ENCODE assay signal across 1 cellular context in the genomic region with DNA sequence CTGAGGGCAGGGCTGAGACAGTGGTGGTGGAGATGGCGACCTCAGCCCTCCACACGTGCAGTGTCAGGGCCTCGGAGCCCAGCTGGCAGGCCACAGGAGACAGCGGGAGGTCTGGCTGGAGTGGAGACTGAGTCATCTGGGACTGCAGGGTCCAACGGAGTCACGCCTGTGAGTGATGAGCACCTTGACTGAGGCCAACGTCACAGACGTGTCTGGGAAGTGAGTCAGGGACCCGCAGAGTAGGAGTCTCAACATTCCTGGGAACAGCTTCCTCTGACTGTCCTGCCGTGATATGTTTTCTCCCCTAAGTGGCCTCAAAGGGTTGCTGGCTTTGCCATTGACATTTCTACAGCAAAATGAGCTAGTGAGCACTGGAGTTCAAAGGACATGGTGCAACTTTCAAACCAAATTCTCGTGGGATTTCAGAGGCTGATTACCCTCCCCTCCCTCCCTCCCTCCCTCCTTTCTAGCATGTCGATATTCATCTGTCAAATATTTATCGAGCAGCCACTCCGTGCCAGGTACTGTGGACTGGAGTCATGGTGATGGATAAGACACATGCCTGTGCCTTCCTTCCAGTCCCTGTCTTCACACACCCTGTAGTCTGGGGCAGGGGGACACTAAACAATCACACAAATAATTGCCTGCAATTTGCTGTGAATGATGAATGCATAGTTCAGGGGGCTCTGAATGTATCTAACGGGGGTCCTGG.
A peak's percentile ranks its signal among the peaks of the same experiment; 100 is the strongest.
TF ChIP-seq lines count a peak whose summit lies in the region.

No MANE protein-coding gene starts in this region.

TF ChIP-seq in HepG2, 621 proteins besides CTCF, POLR2A, EP300 and RAD21 (continues in another document):
- TF ChIP-seq SOX6 (IDR thresholded peaks at IDR 0.05) (no peak), SOX6 (CRISPR knock-in tag; IDR thresholded peaks at IDR 0.05) (0 out of 2 replicates have a peak, but pooled peaks have one; percentile 16), EED (CRISPR knock-in tag; IDR thresholded peaks at IDR 0.05) (0 out of 2 replicates have a peak, but pooled peaks have one; percentile 36), PHF21A (CRISPR knock-in tag; IDR thresholded peaks at IDR 0.05) (no peak), ZMYM4 (CRISPR knock-in tag; IDR thresholded peaks at IDR 0.05) (peak; percentile 67), CREB1 (IDR thresholded peaks at IDR 0.05) (peak; percentile 78), CREB1 (CRISPR knock-in tag; IDR thresholded peaks at IDR 0.05) (peak; percentile 55), RNF2 (conservative IDR thresholded peaks at IDR 0.05; ENCODE audit: low read depth) (0 out of 2 replicates have a peak, but pooled peaks have one; percentile 19), BHLHE40 (IDR thresholded peaks at IDR 0.05; ENCODE audit: low read length) (peak; percentile 85), ZNF780A (CRISPR knock-in tag; IDR thresholded peaks at IDR 0.05) (no peak), CHD2 (IDR thresholded peaks at IDR 0.05; ENCODE audit: low read depth, low read length) (peak; percentile 77; the same call in 1 of the 2 replicates), PITX1 (CRISPR knock-in tag; IDR thresholded peaks at IDR 0.05) (0 out of 2 replicates have a peak, but pooled peaks have one; percentile 29), NR2F6 (IDR thresholded peaks at IDR 0.05) (no peak), NR2F6 (CRISPR knock-in tag; IDR thresholded peaks at IDR 0.05) (peak; percentile 8; the same call in 1 of the 2 replicates), DNMT3B (CRISPR knock-in tag; conservative IDR thresholded peaks at IDR 0.05) (no peak), TFAP4 (IDR thresholded peaks at IDR 0.05; ENCODE audit: borderline replicate concordance, low read depth) (0 out of 2 replicates have a peak, but pooled peaks have one; percentile 29), ZNF687 (CRISPR knock-in tag; IDR thresholded peaks at IDR 0.05) (peak; percentile 70), ZNF652 (CRISPR knock-in tag; IDR thresholded peaks at IDR 0.05; ENCODE audit: borderline replicate concordance, low read depth) (no peak), ZNF501 (CRISPR knock-in tag; IDR thresholded peaks at IDR 0.05) (peak; percentile 43; the same call in 1 of the 2 replicates), POGZ (CRISPR knock-in tag; IDR thresholded peaks at IDR 0.05) (peak; percentile 34; the same call in 1 of the 2 replicates), RARA (CRISPR knock-in tag; IDR thresholded peaks at IDR 0.05) (peak; percentile 46; the same call in 1 of the 2 replicates), ZNF431 (CRISPR knock-in tag; IDR thresholded peaks at IDR 0.05; ENCODE audit: borderline replicate concordance, low read depth) (0 out of 2 replicates have a peak, but pooled peaks have one; percentile 45), MEF2D (CRISPR knock-in tag; IDR thresholded peaks at IDR 0.05) (no peak), TAF1 (CRISPR knock-in tag; IDR thresholded peaks at IDR 0.05) (0 out of 2 replicates have a peak, but pooled peaks have one; percentile 25), ARID5B (CRISPR knock-in tag; IDR thresholded peaks at IDR 0.05) (peak; percentile 61; the same call in 1 of the 2 replicates), E2F2 (CRISPR knock-in tag; IDR thresholded peaks at IDR 0.05; ENCODE audit: borderline replicate concordance) (no peak), BCL6 (CRISPR knock-in tag; IDR thresholded peaks at IDR 0.05) (0 out of 2 replicates have a peak, but pooled peaks have one; percentile 23), YY1 (IDR thresholded peaks at IDR 0.05; ENCODE audit: insufficient read depth, insufficient replicate concordance, low read depth, low read length) (no peak), ZSCAN29 (CRISPR knock-in tag; conservative IDR thresholded peaks at IDR 0.05) (no peak), RFXANK (CRISPR knock-in tag; IDR thresholded peaks at IDR 0.05) (no peak), KLF12 (CRISPR knock-in tag; IDR thresholded peaks at IDR 0.05; ENCODE audit: borderline replicate concordance) (no peak), FOXA3 (CRISPR knock-in tag; IDR thresholded peaks at IDR 0.05) (peak; percentile 32)
- TF ChIP-seq, protein P1, sequence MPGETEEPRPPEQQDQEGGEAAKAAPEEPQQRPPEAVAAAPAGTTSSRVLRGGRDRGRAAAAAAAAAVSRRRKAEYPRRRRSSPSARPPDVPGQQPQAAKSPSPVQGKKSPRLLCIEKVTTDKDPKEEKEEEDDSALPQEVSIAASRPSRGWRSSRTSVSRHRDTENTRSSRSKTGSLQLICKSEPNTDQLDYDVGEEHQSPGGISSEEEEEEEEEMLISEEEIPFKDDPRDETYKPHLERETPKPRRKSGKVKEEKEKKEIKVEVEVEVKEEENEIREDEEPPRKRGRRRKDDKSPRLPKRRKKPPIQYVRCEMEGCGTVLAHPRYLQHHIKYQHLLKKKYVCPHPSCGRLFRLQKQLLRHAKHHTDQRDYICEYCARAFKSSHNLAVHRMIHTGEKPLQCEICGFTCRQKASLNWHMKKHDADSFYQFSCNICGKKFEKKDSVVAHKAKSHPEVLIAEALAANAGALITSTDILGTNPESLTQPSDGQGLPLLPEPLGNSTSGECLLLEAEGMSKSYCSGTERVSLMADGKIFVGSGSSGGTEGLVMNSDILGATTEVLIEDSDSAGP (CRISPR knock-in tag; IDR thresholded peaks at IDR 0.05; ENCODE audit: borderline replicate concordance), result 0 out of 2 replicates have a peak, but pooled peaks have one; percentile 20
- TF ChIP-seq, protein P2, sequence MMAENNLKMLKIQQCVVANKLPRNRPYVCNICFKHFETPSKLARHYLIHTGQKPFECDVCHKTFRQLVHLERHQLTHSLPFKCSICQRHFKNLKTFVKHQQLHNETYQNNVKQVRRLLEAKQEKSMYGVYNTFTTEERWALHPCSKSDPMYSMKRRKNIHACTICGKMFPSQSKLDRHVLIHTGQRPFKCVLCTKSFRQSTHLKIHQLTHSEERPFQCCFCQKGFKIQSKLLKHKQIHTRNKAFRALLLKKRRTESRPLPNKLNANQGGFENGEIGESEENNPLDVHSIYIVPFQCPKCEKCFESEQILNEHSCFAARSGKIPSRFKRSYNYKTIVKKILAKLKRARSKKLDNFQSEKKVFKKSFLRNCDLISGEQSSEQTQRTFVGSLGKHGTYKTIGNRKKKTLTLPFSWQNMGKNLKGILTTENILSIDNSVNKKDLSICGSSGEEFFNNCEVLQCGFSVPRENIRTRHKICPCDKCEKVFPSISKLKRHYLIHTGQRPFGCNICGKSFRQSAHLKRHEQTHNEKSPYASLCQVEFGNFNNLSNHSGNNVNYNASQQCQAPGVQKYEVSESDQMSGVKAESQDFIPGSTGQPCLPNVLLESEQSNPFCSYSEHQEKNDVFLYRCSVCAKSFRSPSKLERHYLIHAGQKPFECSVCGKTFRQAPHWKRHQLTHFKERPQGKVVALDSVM (CRISPR knock-in tag; IDR thresholded peaks at IDR 0.05), result no peak
- TF ChIP-seq, protein P3, sequence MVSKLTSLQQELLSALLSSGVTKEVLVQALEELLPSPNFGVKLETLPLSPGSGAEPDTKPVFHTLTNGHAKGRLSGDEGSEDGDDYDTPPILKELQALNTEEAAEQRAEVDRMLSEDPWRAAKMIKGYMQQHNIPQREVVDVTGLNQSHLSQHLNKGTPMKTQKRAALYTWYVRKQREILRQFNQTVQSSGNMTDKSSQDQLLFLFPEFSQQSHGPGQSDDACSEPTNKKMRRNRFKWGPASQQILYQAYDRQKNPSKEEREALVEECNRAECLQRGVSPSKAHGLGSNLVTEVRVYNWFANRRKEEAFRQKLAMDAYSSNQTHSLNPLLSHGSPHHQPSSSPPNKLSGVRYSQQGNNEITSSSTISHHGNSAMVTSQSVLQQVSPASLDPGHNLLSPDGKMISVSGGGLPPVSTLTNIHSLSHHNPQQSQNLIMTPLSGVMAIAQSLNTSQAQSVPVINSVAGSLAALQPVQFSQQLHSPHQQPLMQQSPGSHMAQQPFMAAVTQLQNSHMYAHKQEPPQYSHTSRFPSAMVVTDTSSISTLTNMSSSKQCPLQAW (CRISPR knock-in tag; IDR thresholded peaks at IDR 0.05), result 0 out of 2 replicates have a peak, but pooled peaks have one; percentile 21
- TF ChIP-seq, protein P4, sequence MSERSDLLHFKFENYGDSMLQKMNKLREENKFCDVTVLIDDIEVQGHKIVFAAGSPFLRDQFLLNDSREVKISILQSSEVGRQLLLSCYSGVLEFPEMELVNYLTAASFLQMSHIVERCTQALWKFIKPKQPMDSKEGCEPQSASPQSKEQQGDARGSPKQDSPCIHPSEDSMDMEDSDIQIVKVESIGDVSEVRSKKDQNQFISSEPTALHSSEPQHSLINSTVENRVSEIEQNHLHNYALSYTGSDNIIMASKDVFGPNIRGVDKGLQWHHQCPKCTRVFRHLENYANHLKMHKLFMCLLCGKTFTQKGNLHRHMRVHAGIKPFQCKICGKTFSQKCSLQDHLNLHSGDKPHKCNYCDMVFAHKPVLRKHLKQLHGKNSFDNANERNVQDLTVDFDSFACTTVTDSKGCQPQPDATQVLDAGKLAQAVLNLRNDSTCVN (CRISPR knock-in tag; IDR thresholded peaks at IDR 0.05; ENCODE audit: borderline replicate concordance), result 0 out of 2 replicates have a peak, but pooled peaks have one; percentile 19
- TF ChIP-seq, protein P5, sequence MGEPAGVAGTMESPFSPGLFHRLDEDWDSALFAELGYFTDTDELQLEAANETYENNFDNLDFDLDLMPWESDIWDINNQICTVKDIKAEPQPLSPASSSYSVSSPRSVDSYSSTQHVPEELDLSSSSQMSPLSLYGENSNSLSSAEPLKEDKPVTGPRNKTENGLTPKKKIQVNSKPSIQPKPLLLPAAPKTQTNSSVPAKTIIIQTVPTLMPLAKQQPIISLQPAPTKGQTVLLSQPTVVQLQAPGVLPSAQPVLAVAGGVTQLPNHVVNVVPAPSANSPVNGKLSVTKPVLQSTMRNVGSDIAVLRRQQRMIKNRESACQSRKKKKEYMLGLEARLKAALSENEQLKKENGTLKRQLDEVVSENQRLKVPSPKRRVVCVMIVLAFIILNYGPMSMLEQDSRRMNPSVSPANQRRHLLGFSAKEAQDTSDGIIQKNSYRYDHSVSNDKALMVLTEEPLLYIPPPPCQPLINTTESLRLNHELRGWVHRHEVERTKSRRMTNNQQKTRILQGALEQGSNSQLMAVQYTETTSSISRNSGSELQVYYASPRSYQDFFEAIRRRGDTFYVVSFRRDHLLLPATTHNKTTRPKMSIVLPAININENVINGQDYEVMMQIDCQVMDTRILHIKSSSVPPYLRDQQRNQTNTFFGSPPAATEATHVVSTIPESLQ (CRISPR knock-in tag; conservative IDR thresholded peaks at IDR 0.05), result no peak
